In the genomic region with DNA sequence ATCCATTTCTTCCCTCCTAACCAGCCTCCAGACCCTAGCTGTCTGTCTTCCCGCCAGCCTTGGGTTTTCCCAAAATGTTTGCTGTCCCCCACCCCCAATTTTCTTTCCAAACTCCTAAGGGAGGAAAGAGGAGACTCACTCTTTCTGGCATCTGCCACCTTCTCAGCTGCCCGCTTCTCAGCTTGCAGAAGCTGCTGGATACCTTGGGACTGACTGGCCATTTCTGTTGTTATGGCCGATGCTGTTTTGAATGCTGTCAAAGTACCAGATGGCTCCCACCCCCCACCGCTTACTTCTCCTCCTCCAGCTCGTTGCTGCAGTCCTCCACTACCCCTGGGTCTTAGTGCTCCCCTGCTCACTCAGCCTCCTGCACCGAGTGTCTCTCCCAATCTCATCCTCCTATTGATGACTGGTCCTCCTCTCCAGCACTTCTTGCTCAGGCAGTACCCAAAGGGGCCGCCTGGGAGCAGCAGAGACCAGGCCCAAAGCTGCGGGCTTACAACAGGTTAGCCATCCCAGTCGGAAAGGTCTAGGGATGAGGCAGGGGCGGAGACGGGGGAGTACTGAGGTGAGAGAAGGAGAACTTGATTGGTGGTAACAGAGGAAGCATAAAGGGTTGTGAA, we compare ENCODE assay signal across 8 cellular contexts. TPM values are rescaled to one million over a fixed set of nuclear protein-coding genes. Genes with fewer than 3 reads are reported as not detected.
A peak's percentile ranks its signal among the peaks of the same experiment; 100 is the strongest.
DNase-seq lines count a peak whose midpoint lies in the region; ATAC-seq and TF ChIP-seq lines count a peak whose summit lies in the region.

A gene (minus strand): TSS at position 270 of the 623 bp plus-strand sequence. CDS start 49 bp downstream, at position 221.

- H2AFZ ChIP-seq in mammary epithelial cell (ENCODE audit: low read depth, low read length): peak within 1 kb of the TSS; percentile 68

- WGBS in mammary epithelial cell (ENCODE audit: low coverage, missing lambda C conversion rate): 14% methylated on average over 6 of the region's 11 CpGs

- H4K20me1 ChIP-seq in mammary epithelial cell (ENCODE audit: insufficient read depth, low read length): no peaks in the 10 kb centered on the region

- peak within 1 kb of the TSS; percentile 73 for H3K9ac ChIP-seq in mammary epithelial cell (ENCODE audit: insufficient read depth, low read length)

- H3K9me3 ChIP-seq in mammary epithelial cell (replicated peaks; ENCODE audit: insufficient read depth, low read length): no peaks in the 10 kb centered on the region

- in situ Hi-C loops in mammary epithelial cell (cut with MboI; ENCODE audit: low sequenced_read_pairs in 2 of 2): loop anchor here in 1 of 2 donors (5.0 kb wide), 1 partner anchor 51 kb away; no protein-coding TSS in a partner anchor

- H3K36me3 ChIP-seq in mammary epithelial cell (ENCODE audit: insufficient read depth, low read length): peaks cover 8% of the 10 kb centered on the region

- no TSS peak for BruUV-seq in mammary epithelial cell (replicated peaks; lab: Mats Ljungman, UMichigan)

- intact Hi-C loops in mammary epithelial cell (cut with micrococcal nuclease): loop anchor here (1.0 to 10.0 kb wide), 10 partner anchors 35 to 408 kb away; a partner anchor contains a TSS

- dilution Hi-C loops in mammary epithelial cell (cut with HindIII; ENCODE audit: low sequenced_read_pairs): no loop called here

- H3K4me1 ChIP-seq in mammary epithelial cell (ENCODE audit: insufficient read depth, low read length): peaks cover 22% of the 10 kb centered on the region

- H3K27ac ChIP-seq in mammary epithelial cell (ENCODE audit: insufficient read depth, low read depth, low read length): peak within 1 kb of the TSS; percentile 75

- peak; percentile 96 for DNase-seq in NCI-H2196 treated with DMSO at 0.1 percent for 48 hours (lab: John Stamatoyannopoulos, UW; ENCODE audit: unreplicated experiment)
- DNase-seq in mammary epithelial cell: peak; percentile 94
- DNase-seq in iPS-NIHi7 (ENCODE audit: extremely low spot score): peak; percentile 86
- DNase-seq in smooth muscle cell of the brain vasculature (ENCODE audit: low read depth, low spot score): peak; percentile 92
- no peak for DNase-seq in mesenteric fat pad (ENCODE audit: low spot score)

- CTCF ChIA-PET in mammary epithelial cell (lab: Charles Lee; ENCODE audit: low non-redundant PET): interaction anchor here (0.6 to 0.9 kb wide), 4 partner anchors 32 to 180 kb away, joined by 3 to 5 read pairs (median 4); a partner anchor contains a TSS

- ATAC-seq in HG03159 (IDR thresholded peaks at IDR 0.05; ENCODE audit: unreplicated experiment): peak; percentile 52

- peak within 1 kb of the TSS; percentile 65 for H3K4me2 ChIP-seq in mammary epithelial cell (ENCODE audit: insufficient read depth, low read depth, low read length)

- TF ChIP-seq CTCF in GM12873 (IDR thresholded peaks at IDR 0.05; ENCODE audit: insufficient read depth, low read depth, low read length, missing control alignments) (peak; percentile 96), WI38 (IDR thresholded peaks at IDR 0.05; ENCODE audit: low read depth, low read length) (peak; percentile 99), mammary epithelial cell (conservative IDR thresholded peaks at IDR 0.05 in 1 of 2, IDR thresholded peaks at IDR 0.05 in 1 of 2; ENCODE audit: extremely low read depth in 1 of 2, insufficient read depth in 1 of 2, low read depth in 1 of 2, low read length in 2 of 2) (peak; percentile 99)

- H3K4me3 ChIP-seq in WI38 (ENCODE audit: low read depth, low read length) (peak within 1 kb of the TSS; percentile 59), mammary epithelial cell (replicated peaks in 1 of 3; ENCODE audit: insufficient read depth in 1 of 3, low read depth in 2 of 3, low read length in 3 of 3) (peak within 1 kb of the TSS; percentile 49 to 53 (median 53))

- peaks cover 31% of the 10 kb centered on the region for H3K79me2 ChIP-seq in mammary epithelial cell (ENCODE audit: insufficient read depth, low read length)

- H3K27me3 ChIP-seq in mammary epithelial cell (ENCODE audit: insufficient read depth, low read length): no peaks in the 10 kb centered on the region

RNA-seq across cellular contexts. Expression of the gene that starts here (rescaled TPM):
- 1 to 10 TPM in 1 of 2 donors, under 1 TPM in 1; 0.80 to 1.5 TPM for total RNA-seq in mammary epithelial cell
- 1.1 TPM for polyA plus RNA-seq in mammary epithelial cell
- polyA minus RNA-seq in mammary epithelial cell: not detected
- total RNA-seq in mesenteric fat pad: 1.1 TPM
